In the genomic region with DNA sequence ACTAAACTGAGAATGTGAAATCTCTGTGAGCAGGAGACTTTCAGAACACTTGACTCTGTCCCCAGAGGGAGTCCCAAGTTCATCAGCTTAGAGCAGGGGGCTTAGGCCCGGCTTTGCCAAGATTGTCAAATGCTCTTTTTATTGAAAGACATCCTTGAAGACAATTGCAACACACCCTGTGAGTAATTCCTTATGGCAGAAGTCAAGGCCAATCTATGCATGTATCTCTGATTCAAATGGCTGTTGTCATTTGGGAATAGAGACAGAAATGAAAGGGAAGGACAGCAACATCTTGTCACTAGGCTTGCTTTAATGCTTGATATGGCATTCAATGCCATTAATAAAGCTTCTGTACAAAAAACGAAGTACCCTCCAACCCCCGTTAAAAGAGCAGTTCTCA, we compare ENCODE assay signal across 19 cellular contexts. TPM values are rescaled to one million over a fixed set of nuclear protein-coding genes. Genes with fewer than 3 reads are reported as not detected.
A peak's percentile ranks its signal among the peaks of the same experiment; 100 is the strongest.
DNase-seq lines count a peak whose midpoint lies in the region; ATAC-seq and TF ChIP-seq lines count a peak whose summit lies in the region.
"Had no signal": no experiment of that assay in that cellular context is flagged by ENCODE, and none has a peak within 500 bp of the region (broad histone marks: within the 10 kb centered on the region; RNA-seq: fewer than 3 reads in every experiment).

No MANE protein-coding gene starts in this region.

- no peaks in the 10 kb centered on the region for H3K9me2 ChIP-seq in PC-3 (replicated peaks; ENCODE audit: low read length)
- H3K9me2 ChIP-seq: SK-N-SH had no signal

- no peaks in the 10 kb centered on the region for H3K79me2 ChIP-seq in PC-3 (ENCODE audit: low read length)

- no peak overlapping the region for H3K4me2 ChIP-seq in PC-3 (ENCODE audit: low read length)
- H3K4me2 ChIP-seq: BLaER1 treated with 17β-estradiol and CSF1 and Interleukin-3, amounts not matched to agents 10 nM and 100 nM; SK-N-SH had no signal

- no peak overlapping the region for H3K27ac ChIP-seq in PC-3 (ENCODE audit: low read length)
- H3K27ac ChIP-seq: BLaER1 treated with 17β-estradiol and CSF1 and Interleukin-3, amounts not matched to agents 10 nM and 100 nM had no signal

- H3K36me3 ChIP-seq in PC-3 (ENCODE audit: low read depth, low read length): no peaks in the 10 kb centered on the region
- H3K36me3 ChIP-seq: BLaER1 treated with 17β-estradiol and CSF1 and Interleukin-3, amounts not matched to agents 10 nM and 100 nM; MG63 had no signal

- no peak for TF ChIP-seq CTCF in PC-3 (conservative IDR thresholded peaks at IDR 0.05; ENCODE audit: low read depth, low read length)
- no peak for TF ChIP-seq CTCF in epithelial cell of esophagus (IDR thresholded peaks at IDR 0.05; ENCODE audit: insufficient read depth, low read depth, low read length, missing control alignments)

- H2AFZ ChIP-seq in PC-3 (ENCODE audit: low read length): no peak overlapping the region

- H3K9ac ChIP-seq in PC-3 (ENCODE audit: low read length): no peak overlapping the region
- H3K9ac ChIP-seq: BLaER1 treated with 17β-estradiol and CSF1 and Interleukin-3, amounts not matched to agents 10 nM and 100 nM; SK-N-SH had no signal

- no TSS peak for BruUV-seq in PC-3 (replicated peaks; lab: Mats Ljungman, UMichigan)

- H3K4me3 ChIP-seq in PC-3 (ENCODE audit: low read length) (no peak overlapping the region), epithelial cell of esophagus (ENCODE audit: low read length) (no peak overlapping the region)
- H3K4me3 ChIP-seq: BLaER1 treated with 17β-estradiol and CSF1 and Interleukin-3, amounts not matched to agents 10 nM and 100 nM; MG63 had no signal

- ATAC-seq in PC-3: no peak
- ATAC-seq in sciatic nerve: peak; percentile 21
- no peak for ATAC-seq in HG03460 (IDR thresholded peaks at IDR 0.05; ENCODE audit: unreplicated experiment)
- no peak for ATAC-seq in HG03442 (IDR thresholded peaks at IDR 0.05; ENCODE audit: unreplicated experiment)
- ATAC-seq: CD8-positive, alpha-beta T cell had no signal

- no peaks in the 10 kb centered on the region for H4K20me1 ChIP-seq in PC-3 (ENCODE audit: low read length)
- H4K20me1 ChIP-seq: BLaER1 treated with 17β-estradiol and CSF1 and Interleukin-3, amounts not matched to agents 10 nM and 100 nM had no signal

- peak; percentile 8 for DNase-seq in EL
- peak; percentile 14 for DNase-seq in PC-3
- DNase-seq in epithelial cell of esophagus (ENCODE audit: low read depth): peak; percentile 43
- DNase-seq in sciatic nerve (ENCODE audit: low spot score): no peak
- no peak for DNase-seq in NCI-H2107 (lab: John Stamatoyannopoulos, UW)
- DNase-seq: CD8-positive, alpha-beta T cell; GDM1; Kasumi-1; MG63; NCI-H1048; NCI-H1417 treated with DMSO at 0.1 percent for 48 hours; NCI-H187; NCI-H446 treated with DMSO at 0.1 percent for 48 hours; NCI-H69; SIG-M5; SK-N-SH had no signal

- intact Hi-C loops in PC-3 (cut with micrococcal nuclease): no loop called here
- intact Hi-C loops in sciatic nerve (cut with DNase I): no loop called here

- no peaks in the 10 kb centered on the region for H3K27me3 ChIP-seq in PC-3 (ENCODE audit: low read length)
- H3K27me3 ChIP-seq: BLaER1 treated with 17β-estradiol and CSF1 and Interleukin-3, amounts not matched to agents 10 nM and 100 nM; MG63 had no signal

- POLR2A ChIA-PET in PC-3 (lab: Charles Lee; ENCODE audit: unreplicated experiment): no interaction called here

- CTCF ChIA-PET in PC-3 (lab: Charles Lee): no interaction called here

- H3K9me3 ChIP-seq in PC-3 (ENCODE audit: low read length): no peaks in the 10 kb centered on the region
- H3K9me3 ChIP-seq: MG63, SK-N-SH had no signal

- H3F3A ChIP-seq in PC-3 (ENCODE audit: low read length, unreplicated experiment): no peaks in the 10 kb centered on the region

- H3K4me1 ChIP-seq in PC-3 (ENCODE audit: insufficient read depth, low read length): no peaks in the 10 kb centered on the region
- H3K4me1 ChIP-seq: BLaER1 treated with 17β-estradiol and CSF1 and Interleukin-3, amounts not matched to agents 10 nM and 100 nM had no signal

RNA-seq across cellular contexts. Expression of gene BAMBI, which starts 33.8 kb away (rescaled TPM):
- total RNA-seq in PC-3 (2014; rRNA removed): 9.6 and 10.7 TPM in 2 replicates
- 15.6 TPM for total RNA-seq in sciatic nerve

Comparison
In these comparisons a context has a peak if more than half of its experiments do, and no peak if none do; other contexts are left out.
1. DNase-seq: peak in EL (single experiment), PC-3 (single experiment) and epithelial cell of esophagus (single experiment); none in sciatic nerve (single experiment) and NCI-H2107 (single experiment).